9 cellular contexts compared by ENCODE assay signal in genomic region chrX:387729-388128, GRCh38. TPM values are rescaled to one million over a fixed set of nuclear protein-coding genes. Genes with fewer than 3 reads are reported as not detected.
A peak's percentile ranks its signal among the peaks of the same experiment; 100 is the strongest.
DNase-seq lines count a peak whose midpoint lies in the region; ATAC-seq, FAIRE-seq and TF ChIP-seq lines count a peak whose summit lies in the region.
"Had no signal": no experiment of that assay in that cellular context is flagged by ENCODE, and none has a peak within 500 bp of the region (broad histone marks: within the 10 kb centered on the region; RNA-seq: fewer than 3 reads in every experiment).

No MANE protein-coding gene starts in this region.

- H3K27ac ChIP-seq in DND-41 (ENCODE audit: low read length) (peak overlapping the region; percentile 78), RWPE2 (ENCODE audit: poor library complexity, severe bottlenecking) (peak overlapping the region; percentile 69), esophagus squamous epithelium (peak overlapping the region in 3 of 4 donors; percentile 99 to 100 (median 100)), pancreas (peak overlapping the region in 3 of 4 donors; percentile 96 to 100 (median 100))

- peak overlapping the region; percentile 67 for H3K4me2 ChIP-seq in DND-41 (ENCODE audit: insufficient read depth, low read length)

- no peak for TF ChIP-seq POLR2A in esophagus squamous epithelium (IDR thresholded peaks at IDR 0.05)

- H4K20me1 ChIP-seq in DND-41 (ENCODE audit: insufficient read depth, low read length): no peaks in the 10 kb centered on the region

- no peak for ATAC-seq in DND-41 (ENCODE audit: insufficient read depth, low read depth)
- no peak for ATAC-seq in RWPE2 (ENCODE audit: low read depth)
- ATAC-seq in pancreas: no peak
- ATAC-seq in GM21381 (IDR thresholded peaks at IDR 0.05; ENCODE audit: unreplicated experiment): no peak
- no peak for ATAC-seq in GM21717 (IDR thresholded peaks at IDR 0.05; ENCODE audit: unreplicated experiment)

- H3K27me3 ChIP-seq in DND-41 (ENCODE audit: insufficient read depth, low read length, poor library complexity) (no peaks in the 10 kb centered on the region), RWPE2 (ENCODE audit: insufficient read depth, poor library complexity, severe bottlenecking) (no peaks in the 10 kb centered on the region), esophagus squamous epithelium (no peaks in the 10 kb centered on the region), pancreas (no peaks in the 10 kb centered on the region)
- H3K27me3 ChIP-seq: foreskin keratinocyte had no signal

- H3K9ac ChIP-seq in DND-41 (ENCODE audit: low read depth, low read length): peak overlapping the region; percentile 93

- DNase-seq in DND-41 (no peak), RWPE2 (ENCODE audit: low spot score) (no peak), esophagus squamous epithelium (lab: John Stamatoyannopoulos, UW) (no peak), pancreas (peak in 1 of 6 donors; percentile 45), head of caudate nucleus (no peak)
- no peak for DNase-seq in effector CD8-positive, alpha-beta T cell (lab: John Stamatoyannopoulos, UW)

- intact Hi-C loops in esophagus squamous epithelium (cut with DNase I) (no loop called here), pancreas (cut with DNase I) (no loop called here), head of caudate nucleus (cut with DNase I) (loop anchor here (5.0 kb wide), 1 partner anchor 70 kb away; the partner anchor contains the start of gene GTPBP6)

- 67 to 71% methylated on average over 14 of the region's 14 CpGs for WGBS in esophagus squamous epithelium, 2 donors
- WGBS in pancreas, 2 donors: 35 to 51% methylated on average over 14 of the region's 14 CpGs

- H3K4me1 ChIP-seq in DND-41 (ENCODE audit: insufficient read depth, low read length) (peaks cover 18% of the 10 kb centered on the region), RWPE2 (ENCODE audit: insufficient read depth, poor library complexity, severe bottlenecking) (no peaks in the 10 kb centered on the region), esophagus squamous epithelium (peaks cover 6 to 18% (median 10%) of the 10 kb centered on the region in 3 donors), pancreas (peaks cover 0 to 10% (median 0%) of the 10 kb centered on the region in 3 donors)
- H3K4me1 ChIP-seq: foreskin keratinocyte had no signal

- FAIRE-seq in pancreas (lab: Jason Lieb, UNC): no peak

- peaks cover 8% of the 10 kb centered on the region for H3K36me3 ChIP-seq in DND-41 (ENCODE audit: insufficient read depth, low read length)
- H3K36me3 ChIP-seq in RWPE2 (ENCODE audit: low read depth): peaks cover 3% of the 10 kb centered on the region; the same call in 1 of the 2 replicates
- no peaks in the 10 kb centered on the region for H3K36me3 ChIP-seq in esophagus squamous epithelium
- no peaks in the 10 kb centered on the region for H3K36me3 ChIP-seq in pancreas

- H3K79me2 ChIP-seq in DND-41 (ENCODE audit: insufficient read depth, low read length): peaks cover 35% of the 10 kb centered on the region

- H3K9me3 ChIP-seq in DND-41 (ENCODE audit: insufficient read depth, low read length, severe bottlenecking) (no peaks in the 10 kb centered on the region), RWPE2 (ENCODE audit: severe bottlenecking) (no peaks in the 10 kb centered on the region), esophagus squamous epithelium (no peaks in the 10 kb centered on the region), pancreas (no peaks in the 10 kb centered on the region)

- peak overlapping the region; percentile 28 to 81; a peak in 3 of 4 replicates for H3K4me3 ChIP-seq in DND-41 (ENCODE audit: low read depth in 1 of 2, low read length in 2 of 2)
- H3K4me3 ChIP-seq in RWPE2 (ENCODE audit: severe bottlenecking): peak overlapping the region; percentile 74
- peak overlapping the region; percentile 78 to 98 (median 93) for H3K4me3 ChIP-seq in esophagus squamous epithelium
- peak overlapping the region; percentile 9 to 95 (median 80) for H3K4me3 ChIP-seq in pancreas

- peak overlapping the region; percentile 78 for H2AFZ ChIP-seq in DND-41 (ENCODE audit: low read depth, low read length)

- no peak for TF ChIP-seq CTCF in DND-41 (IDR thresholded peaks at IDR 0.05; ENCODE audit: borderline replicate concordance, extremely low read depth, low read length, poor library complexity, severe bottlenecking)
- TF ChIP-seq CTCF in RWPE2 (IDR thresholded peaks at IDR 0.05; ENCODE audit: poor library complexity, severe bottlenecking): no peak
- TF ChIP-seq CTCF in esophagus squamous epithelium (IDR thresholded peaks at IDR 0.05): no peak
- TF ChIP-seq CTCF in pancreas (IDR thresholded peaks at IDR 0.05): no peak

RNA-seq across cellular contexts. Expression of gene PPP2R3B, which starts 1.0 kb away (rescaled TPM):
- total RNA-seq in esophagus squamous epithelium: 10 to 100 TPM in 3 of 4 donors, 1 to 10 TPM in 1; 7.9 to 26.1 (median 24.1) TPM
- total RNA-seq in pancreas: 10 to 100 TPM in 1 of 6 donors, 1 to 10 TPM in 5; 5.0 to 12.9 (median 6.5) TPM
- polyA plus RNA-seq in pancreas: 10 to 100 TPM; 38.5 to 38.8 TPM
